Comparison of ENCODE assay signal across 12 cellular contexts in genomic region chr3:47890037-47890831, GRCh38.
A peak's percentile ranks its signal among the peaks of the same experiment; 100 is the strongest.
DNase-seq lines count a peak whose midpoint lies in the region; ATAC-seq and TF ChIP-seq lines count a peak whose summit lies in the region.
"Had no signal": no experiment of that assay in that cellular context is flagged by ENCODE, and none has a peak within 500 bp of the region (broad histone marks: within the 10 kb centered on the region; RNA-seq: fewer than 3 reads in every experiment).

No MANE protein-coding gene starts in this region.

- H3K9me3 ChIP-seq in HUES48 (ENCODE audit: control insufficient read depth, insufficient read depth, low read length) = no peaks in the 10 kb centered on the region
- no peaks in the 10 kb centered on the region for H3K9me3 ChIP-seq in lower lobe of right lung
- H3K9me3 ChIP-seq in smooth muscle cell (replicated peaks; ENCODE audit: low read depth) = no peaks in the 10 kb centered on the region
- H3K9me3 ChIP-seq: Peyer's patch had no signal

- peaks cover 5% of the 10 kb centered on the region for H3F3A ChIP-seq in smooth muscle cell (ENCODE audit: low read depth)

- intact Hi-C loops in dorsolateral prefrontal cortex (cut with DNase I) = no loop called here
- intact Hi-C loops in lower lobe of right lung (cut with DNase I) = no loop called here

- ATAC-seq in lower lobe of right lung (no peak), HG03469 (IDR thresholded peaks at IDR 0.05; ENCODE audit: unreplicated experiment) (no peak)

- no peak overlapping the region for H2AFZ ChIP-seq in smooth muscle cell (ENCODE audit: low read depth)

- H3K27me3 ChIP-seq in HUES48 (ENCODE audit: control insufficient read depth, insufficient read depth, low read length) (no peaks in the 10 kb centered on the region), dorsolateral prefrontal cortex (no peaks in the 10 kb centered on the region), lower lobe of right lung (ENCODE audit: low read depth) (no peaks in the 10 kb centered on the region), smooth muscle cell (ENCODE audit: low read depth) (no peaks in the 10 kb centered on the region)
- H3K27me3 ChIP-seq: Peyer's patch had no signal

- H3K4me2 ChIP-seq in smooth muscle cell = no peak overlapping the region

- H3K4me1 ChIP-seq in HUES48 (ENCODE audit: control insufficient read depth, insufficient read depth, low read length) (peaks cover 45% of the 10 kb centered on the region), lower lobe of right lung (peaks cover 11% of the 10 kb centered on the region), smooth muscle cell (ENCODE audit: low read depth) (peaks cover 43% of the 10 kb centered on the region)
- H3K4me1 ChIP-seq: Peyer's patch had no signal

- H3K36me3 ChIP-seq in HUES48 (ENCODE audit: control insufficient read depth, insufficient read depth, low read length) = peaks cover 18% of the 10 kb centered on the region
- peaks cover 23% of the 10 kb centered on the region for H3K36me3 ChIP-seq in lower lobe of right lung
- peaks cover 2% of the 10 kb centered on the region for H3K36me3 ChIP-seq in smooth muscle cell (ENCODE audit: low read depth)

- TF ChIP-seq CTCF in dorsolateral prefrontal cortex (IDR thresholded peaks at IDR 0.05 in 54 of 56, conservative IDR thresholded peaks at IDR 0.05 in 2 of 56; ENCODE audit: low read depth in 1 of 56, partially characterized antibody in 56 of 56) (no peak), lower lobe of right lung (IDR thresholded peaks at IDR 0.05) (no peak), smooth muscle cell (IDR thresholded peaks at IDR 0.05; ENCODE audit: borderline replicate concordance, insufficient read depth, poor library complexity, severe bottlenecking) (no peak)

- WGBS in smooth muscle cell (ENCODE audit: low lambda C conversion rate) = 54% methylated on average over 3 of the region's 3 CpGs

- H3K9ac ChIP-seq in HUES48 (ENCODE audit: low read depth, low read length) (peak overlapping the region; percentile 62; the same call in 1 of the 2 replicates), smooth muscle cell (ENCODE audit: low read depth) (no peak overlapping the region)

- H3K79me2 ChIP-seq in smooth muscle cell (ENCODE audit: low read depth) = peaks cover 17% of the 10 kb centered on the region

- DNase-seq in dorsolateral prefrontal cortex (no peak), lower lobe of right lung (no peak), smooth muscle cell (lab: John Stamatoyannopoulos, UW; ENCODE audit: unreplicated experiment) (no peak), SIG-M5 (lab: John Stamatoyannopoulos, UW) (no peak), hepatic stellate cell (ENCODE audit: low spot score) (no peak), HCEC 1CT (no peak)
- DNase-seq: activated CD8-positive, alpha-beta memory T cell treated with anti-CD3 and anti-CD28 coated beads, Interleukin-2, amount 50 U/mL, for 4 hours; islet precursor cell; NCI-H446 treated with DMSO at 0.1 percent for 48 hours; Peyer's patch had no signal

- H3K27ac ChIP-seq in HUES48 (ENCODE audit: low read depth, low read length) (peak overlapping the region; percentile 79), dorsolateral prefrontal cortex (peak overlapping the region; percentile 3 to 94 (median 83)), lower lobe of right lung (peak overlapping the region; percentile 42), smooth muscle cell (ENCODE audit: low read depth) (peak overlapping the region; percentile 21)

- peak overlapping the region; percentile 38; the same call in 1 of the 2 replicates for H3K4me3 ChIP-seq in HUES48 (ENCODE audit: low read depth, low read length)
- H3K4me3 ChIP-seq in dorsolateral prefrontal cortex = peak overlapping the region in 58 of 59 donors; percentile 6 to 67 (median 49)
- no peak overlapping the region for H3K4me3 ChIP-seq in lower lobe of right lung
- H3K4me3 ChIP-seq in smooth muscle cell = no peak overlapping the region
- H3K4me3 ChIP-seq: Peyer's patch had no signal

- H4K20me1 ChIP-seq in smooth muscle cell (ENCODE audit: low read depth) = peaks cover 50% of the 10 kb centered on the region

Comparison
In these comparisons a context has a peak if more than half of its experiments do, and no peak if none do; other contexts are left out.
1. H3K27ac ChIP-seq: peak in every context shown above with its lines; median percentile 83 in dorsolateral prefrontal cortex; 79 in HUES48; 42 in lower lobe of right lung; 21 in smooth muscle cell.
2. H3K4me3 ChIP-seq: peak in HUES48 (single experiment) and dorsolateral prefrontal cortex (58 of 59); none in lower lobe of right lung (single experiment) and smooth muscle cell (single experiment).